1 cellular context compared by ENCODE assay signal in genomic region chr10:132455986-132456847, GRCh38.
TF ChIP-seq lines count a peak whose summit lies in the region.

No MANE protein-coding gene starts in this region.

TF ChIP-seq in IMR-90, 13 proteins besides CTCF, POLR2A, EP300 and RAD21 (continued from another document):
- TF ChIP-seq MAFK (IDR thresholded peaks at IDR 0.05; ENCODE audit: low read depth, low read length) = no peak
- TF ChIP-seq NFE2L2 (IDR thresholded peaks at IDR 0.05; ENCODE audit: low read depth, low read length) = no peak
TF ChIP-seq in IMR-90: peak in this region for 0.
